In genomic region chr5:177349762-177350161, GRCh38 we compare ENCODE assay signal across 11 cellular contexts. TPM values are rescaled to one million over a fixed set of nuclear protein-coding genes. Genes with fewer than 3 reads are reported as not detected.
A peak's percentile ranks its signal among the peaks of the same experiment; 100 is the strongest.
DNase-seq lines count a peak whose midpoint lies in the region; ATAC-seq, FAIRE-seq and TF ChIP-seq lines count a peak whose summit lies in the region.
"Had no signal": no experiment of that assay in that cellular context is flagged by ENCODE, and none has a peak within 500 bp of the region (broad histone marks: within the 10 kb centered on the region; RNA-seq: fewer than 3 reads in every experiment).

No MANE protein-coding gene starts in this region.

- H3K27ac ChIP-seq in keratinocyte (ENCODE audit: control insufficient read depth, insufficient read depth, low read length) (no peak overlapping the region), stomach (no peak overlapping the region)

- 63 to 75% (median 72%) methylated on average over 5 of the region's 5 CpGs for WGBS in stomach, 5 donors

- peaks cover 25% of the 10 kb centered on the region for H3K4me1 ChIP-seq in keratinocyte (ENCODE audit: control insufficient read depth, extremely low read depth, insufficient read depth, low read length)
- peaks cover 32 to 73% (median 52%) of the 10 kb centered on the region in 4 donors for H3K4me1 ChIP-seq in stomach

- peaks cover 61% of the 10 kb centered on the region for H3K79me2 ChIP-seq in keratinocyte (ENCODE audit: control insufficient read depth, insufficient read depth, low read length)

- dilution Hi-C loops in keratinocyte (cut with MboI; ENCODE audit: extremely low pct_ligation_motif_present, low sequenced_read_pairs), result no loop called here

- H3K27ac Mint-ChIP-seq in activated naive CD4-positive, alpha-beta T cell treated with anti-CD3 and anti-CD28 coated beads for 36 hours, result peak overlapping the region; percentile 9
- H3K27ac Mint-ChIP-seq in activated T-helper 17 cell treated with anti-CD3 and anti-CD28 coated beads, Interleukin-2, amount 50 U/mL, for 72 hours, result peak overlapping the region; percentile 99

- no peak for TF ChIP-seq POLR2A in stomach (IDR thresholded peaks at IDR 0.05)

- CTCF ChIA-PET in activated naive CD4-positive, alpha-beta T cell treated with anti-CD3 and anti-CD28 coated beads for 36 hours (lab: Charles Lee), result interaction anchor here (1.0 to 1.8 kb wide), 5 partner anchors 12 to 152 kb away, joined by 4 to 8 read pairs (median 7); no protein-coding TSS in a partner anchor

- FAIRE-seq in keratinocyte (lab: Jason Lieb, UNC) (no peak), frontal cortex (lab: Jason Lieb, UNC) (no peak)

- H3K36me3 ChIP-seq in keratinocyte (ENCODE audit: control insufficient read depth in 2 of 2, extremely low read depth in 1 of 2, insufficient read depth in 2 of 2, low read length in 2 of 2), result peaks cover 12 to 23% of the 10 kb centered on the region in 2 experiments
- H3K36me3 ChIP-seq in stomach, result peaks cover 3 to 44% (median 32%) of the 10 kb centered on the region in 4 donors

- peak overlapping the region in 1 of 3 experiments; percentile 92 for H3K4me3 ChIP-seq in keratinocyte (ENCODE audit: control insufficient read depth in 2 of 3, extremely low read depth in 1 of 3, insufficient read depth in 2 of 3, low read depth in 1 of 3, low read length in 3 of 3)
- peak overlapping the region in 3 of 4 donors; percentile 92 to 99 (median 99) for H3K4me3 ChIP-seq in stomach

- DNase-seq in activated naive CD4-positive, alpha-beta T cell treated with anti-CD3 and anti-CD28 coated beads for 36 hours, result no peak
- DNase-seq in activated naive CD4-positive, alpha-beta T cell (lab: John Stamatoyannopoulos, UW), result no peak
- DNase-seq in keratinocyte (ENCODE audit: low read depth, low spot score) (no peak), stomach (no peak), frontal cortex (ENCODE audit: low spot score in 2 of 2) (no peak)
- DNase-seq: NCI-H1436, SHP77 had no signal

- ATAC-seq in activated T-helper 17 cell treated with anti-CD3 and anti-CD28 coated beads, Interleukin-2, amount 50 U/mL, for 72 hours (replicated peaks), result no peak
- ATAC-seq in GM18873 (IDR thresholded peaks at IDR 0.05; ENCODE audit: low FRiP score, unreplicated experiment) (no peak), GM21515 (IDR thresholded peaks at IDR 0.05; ENCODE audit: unreplicated experiment) (no peak)

- peaks cover 37% of the 10 kb centered on the region for H3K4me1 Mint-ChIP-seq in activated naive CD4-positive, alpha-beta T cell treated with anti-CD3 and anti-CD28 coated beads for 36 hours (ENCODE audit: low read depth)
- H3K4me1 Mint-ChIP-seq in activated T-helper 17 cell treated with anti-CD3 and anti-CD28 coated beads, Interleukin-2, amount 50 U/mL, for 72 hours, result peaks cover 33% of the 10 kb centered on the region

- H3K27me3 Mint-ChIP-seq in activated naive CD4-positive, alpha-beta T cell treated with anti-CD3 and anti-CD28 coated beads for 36 hours (ENCODE audit: low read depth), result no peaks in the 10 kb centered on the region
- no peaks in the 10 kb centered on the region for H3K27me3 Mint-ChIP-seq in activated T-helper 17 cell treated with anti-CD3 and anti-CD28 coated beads, Interleukin-2, amount 50 U/mL, for 72 hours

- H3K4me3 Mint-ChIP-seq in activated naive CD4-positive, alpha-beta T cell treated with anti-CD3 and anti-CD28 coated beads for 36 hours, result peak overlapping the region; percentile 95
- H3K4me3 Mint-ChIP-seq in activated T-helper 17 cell treated with anti-CD3 and anti-CD28 coated beads, Interleukin-2, amount 50 U/mL, for 72 hours, result peak overlapping the region; percentile 91

- H3K27me3 ChIP-seq in keratinocyte (ENCODE audit: control insufficient read depth, extremely low read depth, insufficient read depth, low read length) (no peaks in the 10 kb centered on the region), stomach (no peaks in the 10 kb centered on the region)

- H3K9me1 ChIP-seq in keratinocyte (ENCODE audit: control insufficient read depth, extremely low read depth, insufficient read depth, low read length), result no peaks in the 10 kb centered on the region

- intact Hi-C loops in activated naive CD4-positive, alpha-beta T cell treated with anti-CD3 and anti-CD28 coated beads for 36 hours (cut with micrococcal nuclease), result loop anchor here (2.0 to 5.0 kb wide), 2 partner anchors 37 to 38 kb away; no protein-coding TSS in a partner anchor
- intact Hi-C loops in stomach (cut with DNase I; ENCODE audit: low total_unique reads), result no loop called here

- H3K9me3 ChIP-seq in keratinocyte (ENCODE audit: control insufficient read depth, low read depth, low read length) (no peaks in the 10 kb centered on the region), stomach (no peaks in the 10 kb centered on the region)

- peaks cover 4% of the 10 kb centered on the region for H4K20me1 ChIP-seq in keratinocyte (ENCODE audit: control insufficient read depth, extremely low read depth, insufficient read depth, low read length)

- no peak overlapping the region for H2AFZ ChIP-seq in keratinocyte (ENCODE audit: control insufficient read depth, low read length)

- no peak for TF ChIP-seq EP300 in stomach (IDR thresholded peaks at IDR 0.05)

- peak overlapping the region; percentile 98 for H3K9ac ChIP-seq in keratinocyte (ENCODE audit: control insufficient read depth, extremely low read depth, insufficient read depth, low read length)

- no peak for TF ChIP-seq CTCF in keratinocyte (optimal IDR thresholded peaks at IDR 0.05 in 1 of 3, IDR thresholded peaks at IDR 0.05 in 1 of 3, conservative IDR thresholded peaks at IDR 0.05 in 1 of 3; ENCODE audit: extremely low read depth in 1 of 3, insufficient read depth in 2 of 3, low read length in 3 of 3)
- no peak for TF ChIP-seq CTCF in stomach (IDR thresholded peaks at IDR 0.05)

- H3K4me2 ChIP-seq in keratinocyte (ENCODE audit: control insufficient read depth, extremely low read depth, insufficient read depth, low read depth, low read length), result peak overlapping the region; percentile 95

- H3K36me3 Mint-ChIP-seq in activated naive CD4-positive, alpha-beta T cell treated with anti-CD3 and anti-CD28 coated beads for 36 hours (ENCODE audit: low read depth), result peaks cover 2% of the 10 kb centered on the region
- H3K36me3 Mint-ChIP-seq in activated T-helper 17 cell treated with anti-CD3 and anti-CD28 coated beads, Interleukin-2, amount 50 U/mL, for 72 hours (ENCODE audit: low read depth), result peaks cover 58% of the 10 kb centered on the region

- no peaks in the 10 kb centered on the region for H3K9me3 Mint-ChIP-seq in activated naive CD4-positive, alpha-beta T cell treated with anti-CD3 and anti-CD28 coated beads for 36 hours
- no peaks in the 10 kb centered on the region for H3K9me3 Mint-ChIP-seq in activated T-helper 17 cell treated with anti-CD3 and anti-CD28 coated beads, Interleukin-2, amount 50 U/mL, for 72 hours

RNA-seq across cellular contexts. Expression of gene LMAN2, which starts 1.7 kb away (rescaled TPM):
- total RNA-seq in activated naive CD4-positive, alpha-beta T cell treated with anti-CD3 and anti-CD28 coated beads for 36 hours, result 10 to 100 TPM; 82.2 to 83.9 TPM
- 100 to 1,000 TPM in 1 of 2 donors, 10 to 100 TPM in 1; 94.3 to 122 TPM for total RNA-seq in activated T-helper 17 cell treated with anti-CD3 and anti-CD28 coated beads, Interleukin-2, amount 50 U/mL, for 72 hours
- polyA plus RNA-seq in keratinocyte (105 to 147 TPM (median 146 TPM) in 3 replicates), stomach (100 to 1,000 TPM in 1 of 3 donors, 10 to 100 TPM in 2; 92.9 to 135 (median 98.0) TPM)
- 123 TPM for polyA plus RNA-seq in keratinocyte (2011; ENCODE audit: low read depth)
- 97.8 and 116 TPM in 2 replicates for polyA plus RNA-seq in keratinocyte (2011; cell fraction: cytosol; rRNA removed)
- polyA plus RNA-seq in keratinocyte (2011; cell fraction: nucleus; rRNA removed), result 203 and 245 TPM in 2 replicates
- 87.3 and 153 TPM in 2 replicates for polyA plus RNA-seq in keratinocyte (2012; ENCODE audit: low replicate concordance)
- polyA minus RNA-seq in keratinocyte, result 165 to 210 TPM (median 166 TPM) in 3 replicates
- polyA minus RNA-seq in keratinocyte (2011; cell fraction: cytosol; rRNA and poly(A)+ RNA removed), result 248 TPM
- polyA minus RNA-seq in keratinocyte (2011; cell fraction: nucleus; rRNA and poly(A)+ RNA removed), result 118 and 135 TPM in 2 replicates
- total RNA-seq in stomach (100 to 1,000 TPM in 3 of 5 donors, 10 to 100 TPM in 2; 73.5 to 621 (median 187) TPM), frontal cortex (88.9 TPM)

RNA-seq across cellular contexts. Expression of gene RGS14, which starts 8.0 kb away (rescaled TPM):
- total RNA-seq in activated naive CD4-positive, alpha-beta T cell treated with anti-CD3 and anti-CD28 coated beads for 36 hours, result 10 to 100 TPM; 34.6 to 39.2 TPM
- total RNA-seq in activated T-helper 17 cell treated with anti-CD3 and anti-CD28 coated beads, Interleukin-2, amount 50 U/mL, for 72 hours, result 100 to 1,000 TPM in 1 of 2 donors, 10 to 100 TPM in 1; 45.5 to 102 TPM
- 8.6 to 10.6 TPM (median 9.3 TPM) in 3 replicates for polyA plus RNA-seq in keratinocyte
- polyA plus RNA-seq in keratinocyte (2011; ENCODE audit: low read depth), result 1.1 TPM
- 5.3 and 14.2 TPM in 2 replicates for polyA plus RNA-seq in keratinocyte (2011; cell fraction: cytosol; rRNA removed)
- 12.9 and 17.9 TPM in 2 replicates for polyA plus RNA-seq in keratinocyte (2011; cell fraction: nucleus; rRNA removed)
- polyA plus RNA-seq in keratinocyte (2012; ENCODE audit: low replicate concordance), result 3.5 and 10.1 TPM in 2 replicates
- polyA minus RNA-seq in keratinocyte, result 3.4 to 13.1 TPM (median 5.4 TPM) in 3 replicates
- polyA minus RNA-seq in keratinocyte (2011; cell fraction: cytosol; rRNA and poly(A)+ RNA removed), result 10.2 TPM
- polyA minus RNA-seq in keratinocyte (2011; cell fraction: nucleus; rRNA and poly(A)+ RNA removed), result 4.0 and 5.9 TPM in 2 replicates
- total RNA-seq in stomach, result 100 to 1,000 TPM in 1 of 5 donors, 10 to 100 TPM in 1, 1 to 10 TPM in 2, not detected in 1; 4.2 to 100 (median 12.5) TPM
- polyA plus RNA-seq in stomach, result 10 to 100 TPM; 19.0 to 34.3 (median 26.9) TPM
- total RNA-seq in frontal cortex, result 7.7 TPM

RNA-seq across cellular contexts. Expression of gene SLC34A1, which starts 34.5 kb away (rescaled TPM):
- not detected for total RNA-seq in activated naive CD4-positive, alpha-beta T cell treated with anti-CD3 and anti-CD28 coated beads for 36 hours
- total RNA-seq in activated T-helper 17 cell treated with anti-CD3 and anti-CD28 coated beads, Interleukin-2, amount 50 U/mL, for 72 hours, result 1 to 10 TPM in 1 of 2 donors, under 1 TPM in 1; 0.56 to 1.1 TPM
- 0.02 to 0.07 TPM (median 0.06 TPM) in 3 replicates for polyA plus RNA-seq in keratinocyte
- not detected for polyA plus RNA-seq in keratinocyte (2011; ENCODE audit: low read depth)
- 0.04 TPM in 1 of 2 replicates, not detected in the other for polyA plus RNA-seq in keratinocyte (2011; cell fraction: cytosol; rRNA removed)
- polyA plus RNA-seq in keratinocyte (2011; cell fraction: nucleus; rRNA removed), result 0.11 and 0.13 TPM in 2 replicates
- polyA plus RNA-seq in keratinocyte (2012; ENCODE audit: low replicate concordance), result 0.06 TPM in 1 of 2 replicates, not detected in the other
- polyA minus RNA-seq in keratinocyte, result 0.22 to 0.30 TPM in 2 of 3 replicates, not detected in the other
- not detected for polyA minus RNA-seq in keratinocyte (2011; cell fraction: cytosol; rRNA and poly(A)+ RNA removed)
- 0.32 and 0.47 TPM in 2 replicates for polyA minus RNA-seq in keratinocyte (2011; cell fraction: nucleus; rRNA and poly(A)+ RNA removed)
- total RNA-seq in stomach, result not detected
- polyA plus RNA-seq in stomach, result under 1 TPM in 1 of 3 donors, not detected in 2; 0.10 TPM
- total RNA-seq in frontal cortex, result not detected
- total RNA-seq: pulmonary artery endothelial cell had no signal

RNA-seq across cellular contexts. Expression of gene MXD3, which starts 38.1 kb away (rescaled TPM):
- 10 to 100 TPM; 45.0 to 51.7 TPM for total RNA-seq in activated naive CD4-positive, alpha-beta T cell treated with anti-CD3 and anti-CD28 coated beads for 36 hours
- 10 to 100 TPM; 21.9 to 26.0 TPM for total RNA-seq in activated T-helper 17 cell treated with anti-CD3 and anti-CD28 coated beads, Interleukin-2, amount 50 U/mL, for 72 hours
- polyA plus RNA-seq in keratinocyte (0.69 to 1.2 TPM (median 0.97 TPM) in 3 replicates), stomach (10 to 100 TPM in 2 of 3 donors, 1 to 10 TPM in 1; 7.6 to 17.8 (median 15.0) TPM)
- polyA plus RNA-seq in keratinocyte (2011; ENCODE audit: low read depth), result 1.1 TPM
- 0.10 and 0.26 TPM in 2 replicates for polyA plus RNA-seq in keratinocyte (2011; cell fraction: cytosol; rRNA removed)
- polyA plus RNA-seq in keratinocyte (2011; cell fraction: nucleus; rRNA removed), result 2.9 and 6.7 TPM in 2 replicates
- polyA plus RNA-seq in keratinocyte (2012; ENCODE audit: low replicate concordance), result 1.3 and 2.7 TPM in 2 replicates
- polyA minus RNA-seq in keratinocyte, result 1.0 to 1.2 TPM (median 1.1 TPM) in 3 replicates
- 2.1 TPM for polyA minus RNA-seq in keratinocyte (2011; cell fraction: cytosol; rRNA and poly(A)+ RNA removed)
- 1.7 and 2.6 TPM in 2 replicates for polyA minus RNA-seq in keratinocyte (2011; cell fraction: nucleus; rRNA and poly(A)+ RNA removed)
- total RNA-seq in stomach (10 to 100 TPM in 4 of 5 donors, 1 to 10 TPM in 1; 6.8 to 86.9 (median 25.0) TPM), frontal cortex (3.7 TPM)

RNA-seq across cellular contexts. Expression of gene PRELID1, which starts 46.2 kb away (rescaled TPM):
- total RNA-seq in activated naive CD4-positive, alpha-beta T cell treated with anti-CD3 and anti-CD28 coated beads for 36 hours, result 100 to 1,000 TPM; 253 to 254 TPM
- 100 to 1,000 TPM; 142 to 314 TPM for total RNA-seq in activated T-helper 17 cell treated with anti-CD3 and anti-CD28 coated beads, Interleukin-2, amount 50 U/mL, for 72 hours
- polyA plus RNA-seq in keratinocyte, result 245 to 280 TPM (median 248 TPM) in 3 replicates
- polyA plus RNA-seq in keratinocyte (2011; ENCODE audit: low read depth), result 267 TPM
- polyA plus RNA-seq in keratinocyte (2011; cell fraction: cytosol; rRNA removed), result 239 and 268 TPM in 2 replicates
- polyA plus RNA-seq in keratinocyte (2011; cell fraction: nucleus; rRNA removed), result 78.9 and 81.4 TPM in 2 replicates
- 133 and 194 TPM in 2 replicates for polyA plus RNA-seq in keratinocyte (2012; ENCODE audit: low replicate concordance)
- polyA minus RNA-seq in keratinocyte, result 138 to 146 TPM (median 141 TPM) in 3 replicates
- polyA minus RNA-seq in keratinocyte (2011; cell fraction: cytosol; rRNA and poly(A)+ RNA removed), result 170 TPM
- polyA minus RNA-seq in keratinocyte (2011; cell fraction: nucleus; rRNA and poly(A)+ RNA removed), result 29.3 and 33.7 TPM in 2 replicates
- total RNA-seq in stomach, result 100 to 1,000 TPM in 3 of 5 donors, 10 to 100 TPM in 2; 82.4 to 201 (median 127) TPM
- 100 to 1,000 TPM; 140 to 177 (median 171) TPM for polyA plus RNA-seq in stomach
- total RNA-seq in frontal cortex, result 42.4 TPM
